16 cellular contexts compared by ENCODE assay signal in the genomic region with DNA sequence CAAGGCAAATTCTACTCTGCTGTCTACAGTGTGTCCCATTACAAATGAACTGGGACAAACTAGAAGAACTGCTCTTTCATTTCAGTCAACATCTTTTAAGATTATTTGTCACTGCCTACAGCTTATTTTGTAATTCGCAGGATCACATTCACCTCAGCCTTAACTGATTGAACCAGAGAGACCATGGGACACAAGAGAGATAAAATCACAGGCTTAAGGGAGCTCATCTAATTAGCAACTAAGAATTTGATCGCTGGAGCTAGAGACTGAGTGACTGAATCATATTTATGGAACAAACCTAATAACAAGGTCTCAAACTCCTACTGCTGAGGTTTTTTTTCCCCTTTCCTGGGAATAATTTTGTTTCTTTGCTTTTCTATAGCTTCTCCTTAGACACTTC.
"Had no signal": no experiment of that assay in that cellular context is flagged by ENCODE, and none has a peak within 500 bp of the region (broad histone marks: within the 10 kb centered on the region; RNA-seq: fewer than 3 reads in every experiment).

No MANE protein-coding gene starts in this region.

- DNase-seq: cortex of kidney; effector memory CD4-positive, alpha-beta T cell; gastrocnemius medialis; heart right ventricle; hypothalamus; kidney glomerular epithelial cell; naive thymus-derived CD4-positive, alpha-beta T cell; nephron progenitor cell; right cardiac atrium; small intestine; stimulated activated CD4-positive, alpha-beta T cell treated with anti-CD3 and anti-CD28 coated beads, Interleukin-12 subunit alpha, Interleukin-12 subunit beta, amount 100 ng/mL, for 4 hours; stimulated activated naive CD4-positive, alpha-beta T cell treated with Interleukin-2 at 50 U/mL for 16 hours; trophoblast cell had no signal

- H3K9me3 ChIP-seq: esophagus muscularis mucosa, gastrocnemius medialis, heart right ventricle, neutrophil had no signal

- H3K36me3 ChIP-seq: esophagus muscularis mucosa, gastrocnemius medialis, heart right ventricle, neutrophil had no signal

- H3K27me3 ChIP-seq: esophagus muscularis mucosa, gastrocnemius medialis, heart right ventricle, neutrophil had no signal

- ATAC-seq: gastrocnemius medialis; heart right ventricle; naive thymus-derived CD4-positive, alpha-beta T cell; right cardiac atrium had no signal

- H3K27ac ChIP-seq: epithelial cell of prostate, esophagus muscularis mucosa, gastrocnemius medialis, heart right ventricle, neutrophil had no signal

- H3K4me3 ChIP-seq: esophagus muscularis mucosa, gastrocnemius medialis, heart right ventricle had no signal

- H3K4me1 ChIP-seq: esophagus muscularis mucosa, gastrocnemius medialis, heart right ventricle had no signal
